31 cellular contexts compared by ENCODE assay signal in the genomic region with DNA sequence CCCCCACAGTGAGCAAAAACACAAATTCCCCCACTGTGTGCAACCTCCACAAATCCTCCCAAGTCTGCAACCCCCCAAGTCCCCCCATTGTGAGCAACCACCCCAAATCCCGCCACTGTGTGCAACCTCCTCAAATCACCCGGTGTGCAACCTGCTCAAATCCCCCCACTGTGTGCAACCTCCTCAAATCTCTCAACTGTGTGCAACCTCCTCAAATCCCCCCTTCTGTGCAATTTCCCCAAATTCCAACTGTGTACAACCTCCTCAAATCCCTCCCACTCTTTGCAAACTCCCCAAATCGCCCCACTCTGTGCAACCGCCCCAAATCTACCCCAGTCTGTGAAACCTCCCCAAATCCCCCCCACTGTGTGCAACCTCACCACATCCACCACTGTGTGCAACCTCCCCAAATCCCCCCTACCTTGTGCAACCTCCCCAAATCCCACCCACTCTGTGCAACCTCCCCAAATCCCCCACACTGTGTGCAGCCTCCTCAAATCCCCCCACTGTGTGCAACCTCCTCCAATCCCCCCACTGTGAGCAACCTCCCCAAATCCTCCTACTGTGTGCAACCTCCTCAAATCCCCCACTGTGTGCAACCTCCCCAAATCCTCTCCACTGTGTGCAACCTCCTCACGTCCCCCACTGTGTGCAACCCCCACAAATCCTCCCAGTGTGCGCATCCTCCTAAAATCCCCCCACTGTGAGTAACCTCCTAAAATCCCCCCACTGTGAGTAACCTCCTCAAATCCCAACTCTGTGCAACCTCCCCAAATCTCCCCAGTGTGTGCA.
"Had no signal": no experiment of that assay in that cellular context is flagged by ENCODE, and none has a peak within 500 bp of the region (broad histone marks: within the 10 kb centered on the region; RNA-seq: fewer than 3 reads in every experiment).

No MANE protein-coding gene starts in this region.

- FAIRE-seq: urothelium cell line had no signal

- DNase-seq: activated CD4-positive, alpha-beta memory T cell treated with anti-CD3 and anti-CD28 coated beads, Interleukin-2, amount 10 ng/mL, durations not matched to agents 7 days and 5 days; activated CD4-positive, alpha-beta T cell treated with anti-CD3 and anti-CD28 coated beads for 48 hours; activated CD8-positive, alpha-beta memory T cell treated with anti-CD3 and anti-CD28 coated beads, Interleukin-2, amount 50 U/mL, for 48 hours; activated gamma-delta T cell; activated naive CD8-positive, alpha-beta T cell treated with anti-CD3 and anti-CD28 coated beads, Interleukin-2, amount 50 U/mL, for 24 hours; activated T-cell treated with anti-CD3 and anti-CD28 coated beads, Interleukin-2, amount 50 U/mL, for 24 hours; amygdala; central memory CD4-positive, alpha-beta T cell; dermis blood vessel endothelial cell; effector CD4-positive, alpha-beta T cell; foreskin melanocyte; heart right ventricle; left lung; lower lobe of right lung; mesenchymal stem cell; natural killer cell; occipital lobe; right cardiac atrium; stimulated activated CD4-positive, alpha-beta T cell treated with anti-CD3 and anti-CD28 coated beads, Interleukin-15, amount 100 ng/mL, for 24 hours; stimulated activated CD4-positive, alpha-beta T cell treated with anti-CD3 and anti-CD28 coated beads, Interleukin-2, amount 100 ng/mL, for 24 hours; stimulated activated naive CD4-positive, alpha-beta T cell; T-helper 1 cell had no signal

- H3K4me3 Mint-ChIP-seq: activated CD4-positive, alpha-beta memory T cell treated with anti-CD3 and anti-CD28 coated beads, Interleukin-2, amount 10 ng/mL, durations not matched to agents 7 days and 5 days; activated naive CD4-positive, alpha-beta T cell treated with anti-CD3 and anti-CD28 coated beads, Interleukin-2, amount 50 U/mL, for 24 hours; activated naive CD8-positive, alpha-beta T cell treated with anti-CD3 and anti-CD28 coated beads, Interleukin-2, amount 50 U/mL, for 24 hours; activated T-cell treated with anti-CD3 and anti-CD28 coated beads, Interleukin-2, amount 50 U/mL, for 24 hours; natural killer cell; neural progenitor cell had no signal

- ATAC-seq: activated CD4-positive, CD25-positive, alpha-beta regulatory T cell treated with anti-CD3 and anti-CD28 coated beads, Interleukin-2, amount 50 U/mL, for 24 hours; activated naive CD8-positive, alpha-beta T cell treated with anti-CD3 and anti-CD28 coated beads, Interleukin-2, amount 50 U/mL, for 24 hours; heart right ventricle; left lung; lower lobe of right lung; natural killer cell; right cardiac atrium had no signal

- H3K4me3 ChIP-seq: breast epithelium, esophagus muscularis mucosa, heart right ventricle, left lung, lower lobe of right lung, neural progenitor cell, tibial nerve had no signal

- H3K4me1 Mint-ChIP-seq: activated CD4-positive, alpha-beta memory T cell treated with anti-CD3 and anti-CD28 coated beads, Interleukin-2, amount 10 ng/mL, durations not matched to agents 7 days and 5 days; activated naive CD4-positive, alpha-beta T cell treated with anti-CD3 and anti-CD28 coated beads, Interleukin-2, amount 50 U/mL, for 24 hours; activated naive CD8-positive, alpha-beta T cell treated with anti-CD3 and anti-CD28 coated beads, Interleukin-2, amount 50 U/mL, for 24 hours; natural killer cell; neural progenitor cell had no signal

- H3K36me3 Mint-ChIP-seq: activated naive CD4-positive, alpha-beta T cell treated with anti-CD3 and anti-CD28 coated beads, Interleukin-2, amount 50 U/mL, for 24 hours; natural killer cell; neural progenitor cell had no signal

- H3K4me1 ChIP-seq: breast epithelium, esophagus muscularis mucosa, heart right ventricle, left lung, lower lobe of right lung, neural progenitor cell, parathyroid adenoma, tibial nerve had no signal

- H3K27me3 ChIP-seq: breast epithelium, left lung, neural progenitor cell, tibial nerve had no signal

- H3K9me3 Mint-ChIP-seq: activated CD4-positive, alpha-beta memory T cell treated with anti-CD3 and anti-CD28 coated beads, Interleukin-2, amount 10 ng/mL, durations not matched to agents 7 days and 5 days; activated naive CD4-positive, alpha-beta T cell treated with anti-CD3 and anti-CD28 coated beads, Interleukin-2, amount 50 U/mL, for 24 hours; activated naive CD8-positive, alpha-beta T cell treated with anti-CD3 and anti-CD28 coated beads, Interleukin-2, amount 50 U/mL, for 24 hours; activated T-cell treated with anti-CD3 and anti-CD28 coated beads, Interleukin-2, amount 50 U/mL, for 24 hours; natural killer cell; neural progenitor cell had no signal

- H3K27ac Mint-ChIP-seq: activated CD4-positive, alpha-beta memory T cell treated with anti-CD3 and anti-CD28 coated beads, Interleukin-2, amount 10 ng/mL, durations not matched to agents 7 days and 5 days; activated naive CD4-positive, alpha-beta T cell treated with anti-CD3 and anti-CD28 coated beads, Interleukin-2, amount 50 U/mL, for 24 hours; activated naive CD8-positive, alpha-beta T cell treated with anti-CD3 and anti-CD28 coated beads, Interleukin-2, amount 50 U/mL, for 24 hours; activated T-cell treated with anti-CD3 and anti-CD28 coated beads, Interleukin-2, amount 50 U/mL, for 24 hours; natural killer cell; neural progenitor cell had no signal

- H3K27ac ChIP-seq: breast epithelium, esophagus muscularis mucosa, heart right ventricle, left lung, lower lobe of right lung, neural progenitor cell, parathyroid adenoma, tibial nerve, VCaP had no signal
